Comparison of ENCODE assay signal across 8 cellular contexts in the genomic region with DNA sequence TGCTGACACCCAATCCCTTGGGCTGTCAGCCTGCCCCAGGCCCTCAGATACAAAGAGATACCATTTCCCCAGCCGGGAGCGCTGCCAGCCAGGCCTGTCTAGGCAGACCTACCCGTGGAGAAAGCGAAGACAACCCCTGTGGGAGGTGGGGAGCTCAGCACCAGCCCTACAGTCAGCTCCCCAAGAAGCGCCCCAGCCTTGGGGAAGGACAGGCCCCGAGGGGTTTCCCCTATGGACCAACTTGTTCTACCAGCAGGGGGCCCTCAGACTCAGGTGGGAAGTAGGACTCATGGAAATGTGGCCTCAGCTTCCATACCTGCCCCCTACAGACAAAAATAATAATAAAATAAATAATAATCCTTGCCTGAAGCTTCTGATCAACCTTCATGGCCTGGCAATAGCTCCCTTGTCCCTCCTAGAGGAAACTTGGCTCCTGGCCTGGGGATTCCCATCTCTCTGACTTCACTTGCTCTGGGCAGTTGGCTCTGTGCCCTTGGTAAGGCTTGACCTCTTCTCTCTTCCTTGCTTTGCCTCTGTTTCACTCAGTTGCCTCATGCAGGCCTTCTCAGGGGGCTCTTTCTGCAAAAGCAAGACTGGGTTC. TPM values are rescaled to one million over a fixed set of nuclear protein-coding genes. Genes with fewer than 3 reads are reported as not detected.
DNase-seq lines count a peak whose midpoint lies in the region; ATAC-seq and TF ChIP-seq lines count a peak whose summit lies in the region.

No MANE protein-coding gene starts in this region.

- no peak overlapping the region for H3K4me3 Mint-ChIP-seq in natural killer cell

- H3K4me1 ChIP-seq in ACC112 (ENCODE audit: control insufficient read depth, insufficient read depth, low read length, unreplicated experiment), result peaks cover 47% of the 10 kb centered on the region

- H3K4me3 ChIP-seq in ACC112 (ENCODE audit: low read depth, low read length), result peak overlapping the region; percentile 13; the same call in 1 of the 2 replicates

- H3K27me3 Mint-ChIP-seq in natural killer cell (ENCODE audit: low read depth in 2 of 2), result no peaks in the 10 kb centered on the region

- in situ Hi-C loops in GM13977 (cut with MboI; ENCODE audit: low pct_unique_long_range_greater_than_20kb, low sequenced_read_pairs, unreplicated experiment), result no loop called here

- peak overlapping the region; percentile 91 to 92 for H3K27ac Mint-ChIP-seq in natural killer cell

- H2AFZ ChIP-seq in ACC112 (ENCODE audit: low read length, unreplicated experiment), result no peak overlapping the region

- H3K36me3 Mint-ChIP-seq in natural killer cell, result no peaks in the 10 kb centered on the region

- H3K79me2 ChIP-seq in ACC112 (ENCODE audit: control insufficient read depth, insufficient read depth, low read length, unreplicated experiment), result peaks cover 57% of the 10 kb centered on the region

- no peaks in the 10 kb centered on the region for H3K27me3 ChIP-seq in ACC112 (ENCODE audit: insufficient read depth, low read length)

- DNase-seq in GM13977 (ENCODE audit: low spot score), result no peak
- DNase-seq in natural killer cell, result no peak
- DNase-seq in HK-2 (ENCODE audit: unreplicated experiment), result no peak
- no peak for DNase-seq in NCI-H187 (lab: John Stamatoyannopoulos, UW)
- no peak for DNase-seq in Kasumi-1 (lab: John Stamatoyannopoulos, UW)

- peaks cover 34 to 59% of the 10 kb centered on the region in 2 donors for H3K4me1 Mint-ChIP-seq in natural killer cell

- H3K36me3 ChIP-seq in ACC112 (ENCODE audit: insufficient read depth, low read length), result peaks cover 8% of the 10 kb centered on the region; the same call in 1 of the 2 replicates

- H3K27ac ChIP-seq in ACC112 (ENCODE audit: low read depth, low read length) (peak overlapping the region; percentile 65), VCaP (peak overlapping the region; percentile 100)

- H3K9me3 Mint-ChIP-seq in natural killer cell, result no peaks in the 10 kb centered on the region

- TF ChIP-seq CTCF in GM13977 (IDR thresholded peaks at IDR 0.05; ENCODE audit: extremely low read depth, insufficient read depth, missing control alignments) (peak; percentile 46), VCaP (conservative IDR thresholded peaks at IDR 0.05) (peak; percentile 27; the same call in 1 of the 2 replicates), natural killer cell (IDR thresholded peaks at IDR 0.05) (no peak)

- intact Hi-C loops in natural killer cell (cut with micrococcal nuclease), result no loop called here

- ATAC-seq in esophagus mucosa (peak; percentile 62), natural killer cell (no peak)

RNA-seq across cellular contexts. Expression of a gene that starts 7.0 kb away (rescaled TPM):
- 42.7 TPM for total RNA-seq in esophagus mucosa
- total RNA-seq in natural killer cell, result 10 to 100 TPM; 30.0 to 35.6 (median 30.4) TPM

RNA-seq across cellular contexts. Expression of a gene that starts 14.8 kb away (rescaled TPM):
- total RNA-seq in esophagus mucosa (10.2 TPM), natural killer cell (under 1 TPM; 0.38 to 0.52 (median 0.50) TPM)
